Comparison of ENCODE assay signal across 9 cellular contexts in the genomic region with DNA sequence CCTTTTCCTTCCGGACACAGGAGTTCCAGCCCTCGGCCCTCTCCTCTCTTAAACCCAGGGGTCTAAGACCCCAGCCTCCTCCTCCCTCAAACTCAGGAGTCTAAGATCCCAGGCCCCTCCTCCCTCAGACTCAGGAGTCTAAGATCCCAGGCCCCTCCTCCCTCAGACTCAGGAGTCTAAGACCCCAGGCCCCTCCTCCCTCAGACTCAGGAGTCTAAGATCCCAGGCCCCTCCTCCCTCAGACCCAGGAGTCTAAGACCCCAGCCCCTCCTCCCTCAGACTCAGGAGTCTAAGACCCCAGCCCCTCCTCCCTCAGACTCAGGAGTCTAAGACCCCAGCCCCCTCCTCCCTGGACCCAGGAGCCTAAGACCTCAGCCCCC. TPM values are rescaled to one million over a fixed set of nuclear protein-coding genes. Genes with fewer than 3 reads are reported as not detected.
DNase-seq lines count a peak whose midpoint lies in the region; TF ChIP-seq lines count a peak whose summit lies in the region.
"Not testable (repeated sequence)": the region's sequence is repeated elsewhere in the genome, so short reads cannot be mapped to it uniquely, and the experiment has no call there.
"Had no signal": no experiment of that assay in that cellular context is flagged by ENCODE, and none has a peak within 500 bp of the region (broad histone marks: within the 10 kb centered on the region; RNA-seq: fewer than 3 reads in every experiment).

No MANE protein-coding gene starts in this region.

- H3K4me3 Mint-ChIP-seq in H9 = peak overlapping the region; percentile 61 to 88
- peak overlapping the region; percentile 86 for H3K4me3 Mint-ChIP-seq in neural crest cell

- H2BK12ac ChIP-seq in H9 (ENCODE audit: insufficient read length, low read depth, low read length) = not testable (repeated sequence)

- no CpG with 5 or more reads among the region's 2 CpGs for WGBS in H9 (ENCODE audit: extremely low coverage, insufficient read length, low lambda C conversion rate)

- H3K4me1 Mint-ChIP-seq in H9 (peaks cover 18 to 37% of the 10 kb centered on the region in 2 experiments), neural crest cell (peaks cover 42% of the 10 kb centered on the region)

- H3K9me3 ChIP-seq in H9 (ENCODE audit: control insufficient read depth, low read depth, low read length); WERI-Rb-1 (ENCODE audit: severe bottlenecking); skeletal muscle satellite cell (replicated peaks; ENCODE audit: low read length): not testable (repeated sequence)

- not testable (repeated sequence) for H2BK120ac ChIP-seq in H9 (ENCODE audit: low read depth, low read length, poor library complexity, severe bottlenecking)

- H2AK5ac ChIP-seq in H9 (ENCODE audit: insufficient read length, low read length) = not testable (repeated sequence)

- not testable (repeated sequence) for H3K4me3 ChIP-seq in WERI-Rb-1 (ENCODE audit: low read depth, low read length); skeletal muscle satellite cell (ENCODE audit: low read length)

- H3K79me1 ChIP-seq in H9 (ENCODE audit: insufficient read depth, low read depth, low read length, poor library complexity, severe bottlenecking) = not testable (repeated sequence)

- H3K27ac ChIP-seq in H9 (ENCODE audit: insufficient read length, low read depth, low read length); WERI-Rb-1: not testable (repeated sequence)
- H3K27ac ChIP-seq in cingulate gyrus (ENCODE audit: low read depth, low read length) (peak overlapping the region; percentile 99), layer of hippocampus (ENCODE audit: low read depth, low read length) (peak overlapping the region; percentile 97)

- peak; percentile 34 for DNase-seq in H9
- DNase-seq in WERI-Rb-1 = peak; percentile 40
- DNase-seq in globus pallidus (ENCODE audit: low spot score) = peak; percentile 21
- peak; percentile 42 for DNase-seq in neural crest cell (ENCODE audit: low read depth, low spot score)

- not testable (repeated sequence) for H4K20me1 ChIP-seq in H9 (ENCODE audit: control insufficient read depth, insufficient read depth, insufficient read length)

- not testable (repeated sequence) for H3K56ac ChIP-seq in H9 (ENCODE audit: insufficient read length, low read depth, low read length)

- not testable (repeated sequence) for H4K91ac ChIP-seq in H9 (ENCODE audit: insufficient read length, low read depth, low read length)

- H2BK5ac ChIP-seq in H9 (ENCODE audit: insufficient read length, low read length) = not testable (repeated sequence)

- H2AFZ ChIP-seq in H9 (ENCODE audit: low read length) = not testable (repeated sequence)

- not testable (repeated sequence) for H3K9ac ChIP-seq in H9 (ENCODE audit: extremely low read depth, insufficient read length, low read length); skeletal muscle satellite cell (ENCODE audit: low read depth, low read length)

- H4K8ac ChIP-seq in H9 (replicated peaks; ENCODE audit: insufficient read length, low read depth, low read length) = not testable (repeated sequence)

- peak overlapping the region; percentile 74 to 94 (median 91); a peak in 5 of 7 replicates for H3K27ac Mint-ChIP-seq in H9
- H3K27ac Mint-ChIP-seq in neural crest cell (ENCODE audit: unreplicated experiment) = peak overlapping the region; percentile 95

- not testable (repeated sequence) for H3K36me3 ChIP-seq in WERI-Rb-1; skeletal muscle satellite cell (ENCODE audit: insufficient read depth, low read length)

- H3K27me3 Mint-ChIP-seq in H9 (ENCODE audit: low read depth) = peaks cover 70% of the 10 kb centered on the region
- H3K27me3 Mint-ChIP-seq in neural crest cell (ENCODE audit: low read depth) = not testable (repeated sequence)

- not testable (repeated sequence) for H3K36me3 Mint-ChIP-seq in H9 (ENCODE audit: insufficient read depth in 1 of 3, low read depth in 3 of 3); neural crest cell (ENCODE audit: low read depth)

- H3K79me2 ChIP-seq in H9 (ENCODE audit: insufficient read depth, low read length) = not testable (repeated sequence)

- not testable (repeated sequence) for H4K5ac ChIP-seq in H9 (ENCODE audit: insufficient read length, low read depth, low read length)

- H3K23me2 ChIP-seq in H9 (ENCODE audit: insufficient read length, low read depth, low read length, poor library complexity, severe bottlenecking) = peaks cover 24% of the 10 kb centered on the region

- peak overlapping the region; percentile 33 for H3K18ac ChIP-seq in H9 (ENCODE audit: insufficient read length, low read depth, low read length)

- not testable (repeated sequence) for H3K9me3 Mint-ChIP-seq in H9, neural crest cell

- H3K4ac ChIP-seq in H9 (ENCODE audit: low read depth, low read length) = not testable (repeated sequence)

- H3K23ac ChIP-seq in H9 (ENCODE audit: insufficient read length, low read depth, low read length) = not testable (repeated sequence)

- peak overlapping the region; percentile 41; the same call in 1 of the 2 replicates for H3K14ac ChIP-seq in H9 (ENCODE audit: insufficient read depth, low read length)

- H3T11ph ChIP-seq in H9 (ENCODE audit: low read length) = not testable (repeated sequence)

- H3K4me2 ChIP-seq in H9 (ENCODE audit: insufficient read depth, insufficient read length, low read length) (peak overlapping the region; percentile 63), skeletal muscle satellite cell (ENCODE audit: low read length) (peak overlapping the region; percentile 24)

- H2BK20ac ChIP-seq in H9 (ENCODE audit: low read depth, low read length, poor library complexity, severe bottlenecking) = not testable (repeated sequence)

- not testable (repeated sequence) for TF ChIP-seq CTCF in H9 (conservative IDR thresholded peaks at IDR 0.05); WERI-Rb-1 (IDR thresholded peaks at IDR 0.05; ENCODE audit: low read depth, low read length); neural crest cell (conservative IDR thresholded peaks at IDR 0.05)

- not testable (repeated sequence) for H3K4me1 ChIP-seq in H9 (ENCODE audit: insufficient read depth, low read length)
- H3K4me1 ChIP-seq in skeletal muscle satellite cell (ENCODE audit: control insufficient read depth, insufficient read depth, low read length) = peaks cover 20% of the 10 kb centered on the region

- H3K27me3 ChIP-seq in H9 (ENCODE audit: insufficient read depth, low read length) (peaks cover 18% of the 10 kb centered on the region; the same call in 1 of the 2 replicates), skeletal muscle satellite cell (ENCODE audit: control insufficient read depth, insufficient read depth, low read length) (peaks cover 47% of the 10 kb centered on the region)
- not testable (repeated sequence) for H3K27me3 ChIP-seq in WERI-Rb-1 (ENCODE audit: insufficient read depth, low read depth, severe bottlenecking); layer of hippocampus (ENCODE audit: control insufficient read depth, insufficient read depth, low read length)

- not testable (repeated sequence) for H2BK15ac ChIP-seq in H9 (ENCODE audit: low read depth, low read length)

RNA-seq across cellular contexts. Expression of gene CADM4, which starts 4.1 kb away (rescaled TPM):
- 10.2 and 12.5 TPM in 2 replicates for total RNA-seq in H9 (2021)
- 74.4 and 78.5 TPM in 2 replicates for total RNA-seq in neural crest cell
- total RNA-seq in skeletal muscle satellite cell (2012; rRNA removed) = 0.25 and 1.1 TPM in 2 replicates

RNA-seq across cellular contexts. Expression of gene ZNF428, which starts 16.1 kb away (rescaled TPM):
- 30.3 and 31.3 TPM in 2 replicates for total RNA-seq in H9 (2021)
- 114 and 117 TPM in 2 replicates for total RNA-seq in neural crest cell
- total RNA-seq in skeletal muscle satellite cell (2012; rRNA removed) = 16.7 and 22.1 TPM in 2 replicates

RNA-seq across cellular contexts. Expression of gene SRRM5, which starts 23.7 kb away (rescaled TPM):
- total RNA-seq in H9 (2021) = 0.44 and 0.70 TPM in 2 replicates
- total RNA-seq in neural crest cell = 0.41 and 0.51 TPM in 2 replicates
- not detected in 2 replicates for total RNA-seq in skeletal muscle satellite cell (2012; rRNA removed)
- total RNA-seq: Daoy, occipital lobe had no signal

RNA-seq across cellular contexts. Expression of gene PLAUR, which starts 34.4 kb away (rescaled TPM):
- total RNA-seq in H9 (2021) (13.7 and 15.7 TPM in 2 replicates), neural crest cell (31.4 and 33.6 TPM in 2 replicates)
- total RNA-seq in skeletal muscle satellite cell (2012; rRNA removed) = 105 and 135 TPM in 2 replicates

RNA-seq across cellular contexts. Expression of gene ZNF576, which starts 39.2 kb away (rescaled TPM):
- total RNA-seq in H9 (2021) (16.3 and 19.7 TPM in 2 replicates), neural crest cell (18.3 and 19.7 TPM in 2 replicates)
- 8.9 and 15.3 TPM in 2 replicates for total RNA-seq in skeletal muscle satellite cell (2012; rRNA removed)
